Comparison of ENCODE assay signal across 9 cellular contexts in genomic region chr6:5626727-5627426, GRCh38.
DNase-seq lines count a peak whose midpoint lies in the region; ATAC-seq lines count a peak whose summit lies in the region.
"Had no signal": no experiment of that assay in that cellular context is flagged by ENCODE, and none has a peak within 500 bp of the region (broad histone marks: within the 10 kb centered on the region; RNA-seq: fewer than 3 reads in every experiment).

No MANE protein-coding gene starts in this region.

- DNase-seq in memory B cell (ENCODE audit: low spot score in 2 of 2) (no peak), head of caudate nucleus (no peak), globus pallidus (ENCODE audit: low spot score) (no peak), HUDEP-2 (lab: John Stamatoyannopoulos, UW; ENCODE audit: unreplicated experiment in 76 of 76) (no peak)
- DNase-seq: dermis blood vessel endothelial cell, NCI-H146 had no signal

- ATAC-seq in GM18909 (IDR thresholded peaks at IDR 0.05; ENCODE audit: poor library complexity, unreplicated experiment) (peak; percentile 84), GM21737 (IDR thresholded peaks at IDR 0.05; ENCODE audit: unreplicated experiment) (peak; percentile 72), HG03565 (IDR thresholded peaks at IDR 0.05; ENCODE audit: unreplicated experiment) (peak; percentile 74), memory B cell (ENCODE audit: low read depth) (peak; percentile 87)

- H3K36me3 Mint-ChIP-seq in memory B cell: peaks cover 11% of the 10 kb centered on the region

- H3K4me3 Mint-ChIP-seq in memory B cell: peak overlapping the region; percentile 27

- H3K9me3 Mint-ChIP-seq in memory B cell: no peaks in the 10 kb centered on the region

- H3K4me1 Mint-ChIP-seq in memory B cell: peaks cover 17% of the 10 kb centered on the region

- intact Hi-C loops in head of caudate nucleus (cut with DNase I): no loop called here

- peak overlapping the region; percentile 62 for H3K27ac Mint-ChIP-seq in memory B cell

- no peaks in the 10 kb centered on the region for H3K27me3 Mint-ChIP-seq in memory B cell
